In genomic region chr19:7681336-7682174, GRCh38 we compare ENCODE assay signal across 8 cellular contexts. TPM values are rescaled to one million over a fixed set of nuclear protein-coding genes. Genes with fewer than 3 reads are reported as not detected.
DNase-seq lines count a peak whose midpoint lies in the region; ATAC-seq and TF ChIP-seq lines count a peak whose summit lies in the region.

No MANE protein-coding gene starts in this region.

- DNase-seq in CD8-positive, alpha-beta memory T cell = peak; percentile 70 to 86 (median 74)
- peak; percentile 49 for DNase-seq in RPMI7951 (ENCODE audit: low read depth)
- DNase-seq in activated T-helper 2 cell treated with anti-CD3 and anti-CD28 coated beads, Interferon-gamma antibody, Interleukin-2, Interleukin-4, amounts not matched to agents 10 μg/mL and 5 μg/mL and 100 μg/mL, durations not matched to agents 14 hours and 24 hours and 36 hours (ENCODE audit: low spot score) = peak; percentile 75
- peak; percentile 80 for DNase-seq in fibroblast of pulmonary artery (ENCODE audit: low read depth)
- peak; percentile 91 for DNase-seq in natural killer cell treated with Interleukin-12 subunit alpha and Interleukin-12 subunit beta and Interleukin-15 and Interleukin-18, amount 100 ng/mL, for 72 hours (ENCODE audit: low spot score)
- DNase-seq in stimulated activated naive CD4-positive, alpha-beta T cell (lab: John Stamatoyannopoulos, UW) = peak; percentile 69 to 86 (median 80)

- H3K9me3 ChIP-seq in CD8-positive, alpha-beta memory T cell (ENCODE audit: low read length) = no peaks in the 10 kb centered on the region

- TF ChIP-seq CTCF in fibroblast of pulmonary artery (IDR thresholded peaks at IDR 0.05; ENCODE audit: low read length, missing control alignments) = peak; percentile 66

- ATAC-seq in HG02642 (IDR thresholded peaks at IDR 0.05; ENCODE audit: poor library complexity, unreplicated experiment) = peak; percentile 18
- ATAC-seq in natural killer cell treated with Interleukin-12 subunit alpha and Interleukin-12 subunit beta and Interleukin-15 and Interleukin-18, amount 100 ng/mL, for 72 hours = peak; percentile 69 to 80
- no peak for ATAC-seq in GM18909 (IDR thresholded peaks at IDR 0.05; ENCODE audit: poor library complexity, unreplicated experiment)

- CTCF ChIA-PET in CD8-positive, alpha-beta memory T cell (lab: Charles Lee) = interaction anchor here (0.6 to 3.2 kb wide), 48 partner anchors 8 to 582 kb away, joined by 3 to 61 read pairs (median 4); partner anchors contain the start of genes PET100, RETN and STXBP2

- no peaks in the 10 kb centered on the region for H3K9me3 Mint-ChIP-seq in CD8-positive, alpha-beta memory T cell
- H3K9me3 Mint-ChIP-seq in activated T-helper 2 cell treated with anti-CD3 and anti-CD28 coated beads, Interferon-gamma antibody, Interleukin-2, Interleukin-4, amounts not matched to agents 10 μg/mL and 5 μg/mL and 100 μg/mL, durations not matched to agents 14 hours and 24 hours and 36 hours = no peaks in the 10 kb centered on the region
- no peaks in the 10 kb centered on the region for H3K9me3 Mint-ChIP-seq in natural killer cell treated with Interleukin-12 subunit alpha and Interleukin-12 subunit beta and Interleukin-15 and Interleukin-18, amount 100 ng/mL, for 72 hours

- POLR2A ChIA-PET in CD8-positive, alpha-beta memory T cell (lab: Charles Lee) = interaction anchor here (0.8 to 1.6 kb wide), 6 partner anchors 25 to 331 kb away, joined by 3 to 5 read pairs (median 3); partner anchors contain the start of genes MAP2K7 and STXBP2

- intact Hi-C loops in activated T-helper 2 cell treated with anti-CD3 and anti-CD28 coated beads, Interferon-gamma antibody, Interleukin-2, Interleukin-4, amounts not matched to agents 10 μg/mL and 5 μg/mL and 100 μg/mL, durations not matched to agents 14 hours and 24 hours and 36 hours (cut with micrococcal nuclease) = loop anchor here (1.0 to 2.0 kb wide), 2 partner anchors 53 to 118 kb away; partner anchors contain the start of genes PET100 and XAB2

- H3K4me3 Mint-ChIP-seq in CD8-positive, alpha-beta memory T cell = peak overlapping the region; percentile 86 to 96 (median 86)
- H3K4me3 Mint-ChIP-seq in activated T-helper 2 cell treated with anti-CD3 and anti-CD28 coated beads, Interferon-gamma antibody, Interleukin-2, Interleukin-4, amounts not matched to agents 10 μg/mL and 5 μg/mL and 100 μg/mL, durations not matched to agents 14 hours and 24 hours and 36 hours (ENCODE audit: low read depth) = peak overlapping the region; percentile 90
- peak overlapping the region; percentile 87 for H3K4me3 Mint-ChIP-seq in natural killer cell treated with Interleukin-12 subunit alpha and Interleukin-12 subunit beta and Interleukin-15 and Interleukin-18, amount 100 ng/mL, for 72 hours

- peaks cover 0 to 24% (median 2%) of the 10 kb centered on the region in 3 donors for H3K36me3 Mint-ChIP-seq in CD8-positive, alpha-beta memory T cell
- peaks cover 14% of the 10 kb centered on the region for H3K36me3 Mint-ChIP-seq in activated T-helper 2 cell treated with anti-CD3 and anti-CD28 coated beads, Interferon-gamma antibody, Interleukin-2, Interleukin-4, amounts not matched to agents 10 μg/mL and 5 μg/mL and 100 μg/mL, durations not matched to agents 14 hours and 24 hours and 36 hours (ENCODE audit: low read depth)
- H3K36me3 Mint-ChIP-seq in natural killer cell treated with Interleukin-12 subunit alpha and Interleukin-12 subunit beta and Interleukin-15 and Interleukin-18, amount 100 ng/mL, for 72 hours = no peaks in the 10 kb centered on the region

- H3K36me3 ChIP-seq in CD8-positive, alpha-beta memory T cell (ENCODE audit: insufficient read depth, low read length) = peaks cover 6% of the 10 kb centered on the region

- H3K27ac ChIP-seq in CD8-positive, alpha-beta memory T cell (ENCODE audit: low read depth, low read length) = peak overlapping the region; percentile 82

- H3K27me3 ChIP-seq in CD8-positive, alpha-beta memory T cell (ENCODE audit: insufficient read depth, low read length, poor library complexity, severe bottlenecking) = no peaks in the 10 kb centered on the region

- H3K27ac Mint-ChIP-seq in CD8-positive, alpha-beta memory T cell = peak overlapping the region; percentile 81 to 97 (median 89)
- peak overlapping the region; percentile 93 for H3K27ac Mint-ChIP-seq in activated T-helper 2 cell treated with anti-CD3 and anti-CD28 coated beads, Interferon-gamma antibody, Interleukin-2, Interleukin-4, amounts not matched to agents 10 μg/mL and 5 μg/mL and 100 μg/mL, durations not matched to agents 14 hours and 24 hours and 36 hours
- H3K27ac Mint-ChIP-seq in natural killer cell treated with Interleukin-12 subunit alpha and Interleukin-12 subunit beta and Interleukin-15 and Interleukin-18, amount 100 ng/mL, for 72 hours = peak overlapping the region; percentile 75 to 79

- H3K4me1 ChIP-seq in CD8-positive, alpha-beta memory T cell (ENCODE audit: insufficient read depth, low read length) = peaks cover 31% of the 10 kb centered on the region

- peak overlapping the region; percentile 83 for H3K4me3 ChIP-seq in CD8-positive, alpha-beta memory T cell (ENCODE audit: low read length)
- H3K4me3 ChIP-seq in fibroblast of pulmonary artery (replicated peaks; ENCODE audit: low read depth, low read length) = peak overlapping the region; percentile 94

- peaks cover 8 to 23% of the 10 kb centered on the region in 2 donors for H3K27me3 Mint-ChIP-seq in CD8-positive, alpha-beta memory T cell
- peaks cover 21% of the 10 kb centered on the region for H3K27me3 Mint-ChIP-seq in activated T-helper 2 cell treated with anti-CD3 and anti-CD28 coated beads, Interferon-gamma antibody, Interleukin-2, Interleukin-4, amounts not matched to agents 10 μg/mL and 5 μg/mL and 100 μg/mL, durations not matched to agents 14 hours and 24 hours and 36 hours (ENCODE audit: low read depth)
- peaks cover 17 to 19% of the 10 kb centered on the region in 2 donors for H3K27me3 Mint-ChIP-seq in natural killer cell treated with Interleukin-12 subunit alpha and Interleukin-12 subunit beta and Interleukin-15 and Interleukin-18, amount 100 ng/mL, for 72 hours

- H3K4me1 Mint-ChIP-seq in CD8-positive, alpha-beta memory T cell = peaks cover 26 to 49% (median 34%) of the 10 kb centered on the region in 3 donors
- peaks cover 34% of the 10 kb centered on the region for H3K4me1 Mint-ChIP-seq in activated T-helper 2 cell treated with anti-CD3 and anti-CD28 coated beads, Interferon-gamma antibody, Interleukin-2, Interleukin-4, amounts not matched to agents 10 μg/mL and 5 μg/mL and 100 μg/mL, durations not matched to agents 14 hours and 24 hours and 36 hours (ENCODE audit: low read depth)
- H3K4me1 Mint-ChIP-seq in natural killer cell treated with Interleukin-12 subunit alpha and Interleukin-12 subunit beta and Interleukin-15 and Interleukin-18, amount 100 ng/mL, for 72 hours (ENCODE audit: low read depth in 2 of 2) = peaks cover 12 to 37% of the 10 kb centered on the region in 2 donors

RNA-seq across cellular contexts. Expression of gene TRAPPC5, which starts 0.9 kb away (rescaled TPM):
- 10 to 100 TPM; 63.5 to 70.1 TPM for total RNA-seq in CD8-positive, alpha-beta memory T cell
- polyA plus RNA-seq in CD8-positive, alpha-beta memory T cell = 155 TPM
- total RNA-seq in RPMI7951 (2014; rRNA removed; shearing (Covaris generic)) = 52.6 and 61.5 TPM in 2 replicates
- 88.9 and 92.4 TPM in 2 replicates for total RNA-seq in activated T-helper 2 cell treated with anti-CD3 and anti-CD28 coated beads, Interferon-gamma antibody, Interleukin-2, Interleukin-4, amounts not matched to agents 10 μg/mL and 5 μg/mL and 100 μg/mL, durations not matched to agents 14 hours and 24 hours and 36 hours
- total RNA-seq in natural killer cell treated with Interleukin-12 subunit alpha and Interleukin-12 subunit beta and Interleukin-15 and Interleukin-18, amount 100 ng/mL, for 72 hours = 10 to 100 TPM; 57.9 to 75.7 TPM

RNA-seq across cellular contexts. Expression of gene MCEMP1, which starts 4.7 kb away (rescaled TPM):
- not detected for total RNA-seq in CD8-positive, alpha-beta memory T cell
- not detected for polyA plus RNA-seq in CD8-positive, alpha-beta memory T cell
- not detected in 2 replicates for total RNA-seq in RPMI7951 (2014; rRNA removed; shearing (Covaris generic))
- total RNA-seq in activated T-helper 2 cell treated with anti-CD3 and anti-CD28 coated beads, Interferon-gamma antibody, Interleukin-2, Interleukin-4, amounts not matched to agents 10 μg/mL and 5 μg/mL and 100 μg/mL, durations not matched to agents 14 hours and 24 hours and 36 hours = not detected in 2 replicates
- not detected for total RNA-seq in natural killer cell treated with Interleukin-12 subunit alpha and Interleukin-12 subunit beta and Interleukin-15 and Interleukin-18, amount 100 ng/mL, for 72 hours

RNA-seq across cellular contexts. Expression of gene RETN, which starts 12.7 kb away (rescaled TPM):
- total RNA-seq in CD8-positive, alpha-beta memory T cell = not detected
- 1.2 TPM for polyA plus RNA-seq in CD8-positive, alpha-beta memory T cell
- not detected in 2 replicates for total RNA-seq in RPMI7951 (2014; rRNA removed; shearing (Covaris generic))
- total RNA-seq in activated T-helper 2 cell treated with anti-CD3 and anti-CD28 coated beads, Interferon-gamma antibody, Interleukin-2, Interleukin-4, amounts not matched to agents 10 μg/mL and 5 μg/mL and 100 μg/mL, durations not matched to agents 14 hours and 24 hours and 36 hours = not detected in 2 replicates
- total RNA-seq in natural killer cell treated with Interleukin-12 subunit alpha and Interleukin-12 subunit beta and Interleukin-15 and Interleukin-18, amount 100 ng/mL, for 72 hours = not detected

RNA-seq across cellular contexts. Expression of gene FCER2, which starts 20.4 kb away (rescaled TPM):
- total RNA-seq in CD8-positive, alpha-beta memory T cell = 1 to 10 TPM in 1 of 2 experiments, under 1 TPM in 1; 0.96 to 1.6 TPM
- not detected for polyA plus RNA-seq in CD8-positive, alpha-beta memory T cell
- not detected in 2 replicates for total RNA-seq in RPMI7951 (2014; rRNA removed; shearing (Covaris generic))
- 0.46 and 0.99 TPM in 2 replicates for total RNA-seq in activated T-helper 2 cell treated with anti-CD3 and anti-CD28 coated beads, Interferon-gamma antibody, Interleukin-2, Interleukin-4, amounts not matched to agents 10 μg/mL and 5 μg/mL and 100 μg/mL, durations not matched to agents 14 hours and 24 hours and 36 hours
- total RNA-seq in natural killer cell treated with Interleukin-12 subunit alpha and Interleukin-12 subunit beta and Interleukin-15 and Interleukin-18, amount 100 ng/mL, for 72 hours = under 1 TPM in 1 of 2 donors, not detected in 1; 0.78 TPM

RNA-seq across cellular contexts. Expression of gene STXBP2, which starts 44.6 kb away (rescaled TPM):
- 10 to 100 TPM; 80.1 to 80.5 TPM for total RNA-seq in CD8-positive, alpha-beta memory T cell
- 75.2 TPM for polyA plus RNA-seq in CD8-positive, alpha-beta memory T cell
- 1.3 and 3.3 TPM in 2 replicates for total RNA-seq in RPMI7951 (2014; rRNA removed; shearing (Covaris generic))
- 96.3 and 104 TPM in 2 replicates for total RNA-seq in activated T-helper 2 cell treated with anti-CD3 and anti-CD28 coated beads, Interferon-gamma antibody, Interleukin-2, Interleukin-4, amounts not matched to agents 10 μg/mL and 5 μg/mL and 100 μg/mL, durations not matched to agents 14 hours and 24 hours and 36 hours
- total RNA-seq in natural killer cell treated with Interleukin-12 subunit alpha and Interleukin-12 subunit beta and Interleukin-15 and Interleukin-18, amount 100 ng/mL, for 72 hours = 100 to 1,000 TPM; 233 to 247 TPM
